28 cellular contexts compared by ENCODE assay signal in genomic region chr20:41377275-41377674, GRCh38. TPM values are rescaled to one million over a fixed set of nuclear protein-coding genes. Genes with fewer than 3 reads are reported as not detected.
"Had no signal": no experiment of that assay in that cellular context is flagged by ENCODE, and none has a peak within 500 bp of the region (broad histone marks: within the 10 kb centered on the region; RNA-seq: fewer than 3 reads in every experiment).

No MANE protein-coding gene starts in this region.

- H3K27ac ChIP-seq: esophagus squamous epithelium, heart right ventricle, left lung, neural progenitor cell, psoas muscle, sigmoid colon, stomach, thyroid gland had no signal

- H3K4me2 ChIP-seq: neural progenitor cell had no signal

- H3K36me3 Mint-ChIP-seq: neural progenitor cell; stimulated activated memory B cell treated with anti-CD40 and anti-IgM and Interleukin-4, amounts not matched to agents 10 μg/mL and 1 μg/mL and 100 μg/mL, for 72 hours had no signal

- H3K4me3 Mint-ChIP-seq: effector memory CD8-positive, alpha-beta T cell; naive thymus-derived CD4-positive, alpha-beta T cell; nephron; neural progenitor cell; stimulated activated memory B cell treated with anti-CD40 and anti-IgM and Interleukin-4, amounts not matched to agents 10 μg/mL and 1 μg/mL and 100 μg/mL, for 72 hours had no signal

- H3K9ac ChIP-seq: neural progenitor cell had no signal

- H3K4me3 ChIP-seq: esophagus squamous epithelium, heart right ventricle, left lung, neural progenitor cell, psoas muscle, sigmoid colon, stomach, thyroid gland had no signal

- H3K27ac Mint-ChIP-seq: effector memory CD8-positive, alpha-beta T cell; nephron; neural progenitor cell; stimulated activated memory B cell treated with anti-CD40 and anti-IgM and Interleukin-4, amounts not matched to agents 10 μg/mL and 1 μg/mL and 100 μg/mL, for 72 hours had no signal

- DNase-seq: cortex of kidney; effector memory CD8-positive, alpha-beta T cell; erythroblast; esophagus squamous epithelium; foreskin melanocyte; glutamatergic neuron; heart right ventricle; hippocampal formation; left cardiac atrium; left lung; mesenchymal stem cell; midbrain; naive thymus-derived CD4-positive, alpha-beta T cell; psoas muscle; right cardiac atrium; sigmoid colon; stimulated activated CD4-positive, alpha-beta T cell treated with anti-CD3 and anti-CD28 coated beads, Interleukin-2, amount 100 ng/mL, for 24 hours; stimulated activated CD4-positive, alpha-beta T cell treated with anti-CD3 and anti-CD28 coated beads, Interleukin-4, amount 100 ng/mL, for 24 hours; stomach; thyroid gland; trophoblast cell had no signal

- ATAC-seq: effector memory CD8-positive, alpha-beta T cell; heart right ventricle; left cardiac atrium; left lung; naive thymus-derived CD4-positive, alpha-beta T cell; psoas muscle; right cardiac atrium; stimulated activated memory B cell treated with anti-CD40 and anti-IgM and Interleukin-4, amounts not matched to agents 10 μg/mL and 1 μg/mL and 100 μg/mL, for 72 hours had no signal

- H3K36me3 ChIP-seq: esophagus squamous epithelium, heart right ventricle, left lung, neural progenitor cell, sigmoid colon, stomach, thyroid gland had no signal

- H3K9me3 Mint-ChIP-seq: effector memory CD8-positive, alpha-beta T cell had no signal

- H3K27me3 ChIP-seq: neural progenitor cell, sigmoid colon, thyroid gland had no signal

- H3K9me3 ChIP-seq: esophagus squamous epithelium, heart right ventricle, psoas muscle, sigmoid colon, thyroid gland had no signal

- H2AFZ ChIP-seq: neural progenitor cell had no signal

- H3K4me1 ChIP-seq: esophagus squamous epithelium, heart right ventricle, left lung, psoas muscle, sigmoid colon, stomach, thyroid gland had no signal

- FAIRE-seq: endometrium, islet of Langerhans had no signal

RNA-seq across cellular contexts. Expression of gene EMILIN3, which starts 10.7 kb away (rescaled TPM):
- total RNA-seq: renal cortical epithelial cell, subcutaneous adipose tissue had no signal
- polyA plus RNA-seq: naive thymus-derived CD4-positive, alpha-beta T cell had no signal
